In genomic region chr17:48438662-48439061, GRCh38 we compare ENCODE assay signal across 23 cellular contexts. TPM values are rescaled to one million over a fixed set of nuclear protein-coding genes. Genes with fewer than 3 reads are reported as not detected.
A peak's percentile ranks its signal among the peaks of the same experiment; 100 is the strongest.
DNase-seq lines count a peak whose midpoint lies in the region; ATAC-seq and TF ChIP-seq lines count a peak whose summit lies in the region.
"Had no signal": no experiment of that assay in that cellular context is flagged by ENCODE, and none has a peak within 500 bp of the region (broad histone marks: within the 10 kb centered on the region; RNA-seq: fewer than 3 reads in every experiment).

No MANE protein-coding gene starts in this region.

- H4K20me1 ChIP-seq in Loucy (ENCODE audit: insufficient read depth, low read length, poor library complexity, severe bottlenecking), result no peaks in the 10 kb centered on the region

- peaks cover 13% of the 10 kb centered on the region for H3F3A ChIP-seq in Loucy (ENCODE audit: low read depth)

- peaks cover 25% of the 10 kb centered on the region for H3K36me3 Mint-ChIP-seq in activated CD4-positive, alpha-beta T cell treated with anti-CD3 and anti-CD28 coated beads, Interleukin-2, amount 10 ng/mL, durations not matched to agents 7 days and 5 days (ENCODE audit: low read depth)
- no peaks in the 10 kb centered on the region for H3K36me3 Mint-ChIP-seq in activated naive CD8-positive, alpha-beta T cell
- H3K36me3 Mint-ChIP-seq in natural killer cell treated with Interleukin-12 subunit alpha and Interleukin-12 subunit beta and Interleukin-15 and Interleukin-18, amount 100 ng/mL, for 72 hours, result peaks cover 7% of the 10 kb centered on the region

- H3K27me3 ChIP-seq in Loucy (ENCODE audit: insufficient read depth, low read length, poor library complexity, severe bottlenecking), result no peaks in the 10 kb centered on the region
- H3K27me3 ChIP-seq: right lobe of liver, upper lobe of left lung had no signal

- ATAC-seq in natural killer cell treated with Interleukin-12 subunit alpha and Interleukin-12 subunit beta and Interleukin-15 and Interleukin-18, amount 100 ng/mL, for 72 hours, result no peak
- ATAC-seq in GM21576 (IDR thresholded peaks at IDR 0.05; ENCODE audit: unreplicated experiment), result no peak
- ATAC-seq: gastroesophageal sphincter, HepG2, left lung, mucosa of descending colon, right lobe of liver had no signal

- H3K4me3 ChIP-seq in Loucy (ENCODE audit: low read length, poor library complexity, severe bottlenecking), result no peak overlapping the region
- H3K4me3 ChIP-seq: coronary artery, gastroesophageal sphincter, left lung, mucosa of descending colon, PC-9, right lobe of liver, SJSA1, stomach, upper lobe of left lung had no signal

- H3K27me3 Mint-ChIP-seq in activated CD4-positive, alpha-beta T cell treated with anti-CD3 and anti-CD28 coated beads, Interleukin-2, amount 10 ng/mL, durations not matched to agents 7 days and 5 days, result no peaks in the 10 kb centered on the region
- no peaks in the 10 kb centered on the region for H3K27me3 Mint-ChIP-seq in activated naive CD8-positive, alpha-beta T cell
- H3K27me3 Mint-ChIP-seq in natural killer cell treated with Interleukin-12 subunit alpha and Interleukin-12 subunit beta and Interleukin-15 and Interleukin-18, amount 100 ng/mL, for 72 hours, result no peaks in the 10 kb centered on the region

- H2AFZ ChIP-seq in Loucy (ENCODE audit: low read length), result no peak overlapping the region
- H2AFZ ChIP-seq: PC-9 had no signal

- no peak for DNase-seq in activated CD4-positive, alpha-beta T cell treated with anti-CD3 and anti-CD28 coated beads, Interleukin-2, amount 10 ng/mL, durations not matched to agents 7 days and 5 days
- DNase-seq in activated CD4-positive, alpha-beta T cell treated with anti-CD3 and anti-CD28 coated beads, Interleukin-2, amount 50 U/mL, for 4 hours, result no peak
- no peak for DNase-seq in natural killer cell treated with Interleukin-12 subunit alpha and Interleukin-12 subunit beta and Interleukin-15 and Interleukin-18, amount 100 ng/mL, for 72 hours (ENCODE audit: low spot score)
- no peak for DNase-seq in mucosa of gallbladder (ENCODE audit: low spot score)
- no peak for DNase-seq in SW480 (ENCODE audit: low spot score)
- DNase-seq: activated gamma-delta T cell, HFFc6, left lung, mucosa of descending colon, NCI-H2081, NCI-H524 treated with DMSO at 0.1 percent for 48 hours, PC-9, right lobe of liver, stomach, upper lobe of left lung had no signal

- no peaks in the 10 kb centered on the region for H3K36me3 ChIP-seq in Loucy (ENCODE audit: insufficient read depth, low read length)
- H3K36me3 ChIP-seq: gastroesophageal sphincter, left lung, right lobe of liver, SJSA1, stomach, upper lobe of left lung had no signal

- H3K9me3 Mint-ChIP-seq in activated CD4-positive, alpha-beta T cell treated with anti-CD3 and anti-CD28 coated beads, Interleukin-2, amount 10 ng/mL, durations not matched to agents 7 days and 5 days, result peaks cover 13% of the 10 kb centered on the region
- peaks cover 7% of the 10 kb centered on the region for H3K9me3 Mint-ChIP-seq in activated naive CD8-positive, alpha-beta T cell (ENCODE audit: low read depth)
- peaks cover 13% of the 10 kb centered on the region for H3K9me3 Mint-ChIP-seq in natural killer cell treated with Interleukin-12 subunit alpha and Interleukin-12 subunit beta and Interleukin-15 and Interleukin-18, amount 100 ng/mL, for 72 hours
- H3K9me3 Mint-ChIP-seq: HFFc6 had no signal

- POLR2A ChIA-PET in activated CD4-positive, alpha-beta T cell treated with anti-CD3 and anti-CD28 coated beads, Interleukin-2, amount 10 ng/mL, durations not matched to agents 7 days and 5 days (lab: Charles Lee), result no interaction called here

- no peaks in the 10 kb centered on the region for H3K9me3 ChIP-seq in Loucy (ENCODE audit: insufficient read depth, low read depth, low read length)
- H3K9me3 ChIP-seq: gastroesophageal sphincter, left lung, mucosa of descending colon, right lobe of liver, SJSA1, stomach, upper lobe of left lung had no signal

- CTCF ChIA-PET in activated CD4-positive, alpha-beta T cell treated with anti-CD3 and anti-CD28 coated beads, Interleukin-2, amount 10 ng/mL, durations not matched to agents 7 days and 5 days (lab: Charles Lee), result interaction anchor here (1.2 to 4.4 kb wide), 3 partner anchors 13 to 36 kb away, joined by 3 to 18 read pairs (median 3); no protein-coding TSS in a partner anchor

- no peak for TF ChIP-seq CTCF in Loucy (conservative IDR thresholded peaks at IDR 0.05; ENCODE audit: low read length)

- peak overlapping the region; percentile 60 for H3K27ac Mint-ChIP-seq in activated CD4-positive, alpha-beta T cell treated with anti-CD3 and anti-CD28 coated beads, Interleukin-2, amount 10 ng/mL, durations not matched to agents 7 days and 5 days
- peak overlapping the region; percentile 79 for H3K27ac Mint-ChIP-seq in activated naive CD8-positive, alpha-beta T cell
- peak overlapping the region; percentile 81 to 89 for H3K27ac Mint-ChIP-seq in natural killer cell treated with Interleukin-12 subunit alpha and Interleukin-12 subunit beta and Interleukin-15 and Interleukin-18, amount 100 ng/mL, for 72 hours
- H3K27ac Mint-ChIP-seq: HFFc6 had no signal

- peaks cover 88% of the 10 kb centered on the region for H3K4me1 Mint-ChIP-seq in activated CD4-positive, alpha-beta T cell treated with anti-CD3 and anti-CD28 coated beads, Interleukin-2, amount 10 ng/mL, durations not matched to agents 7 days and 5 days
- peaks cover 85% of the 10 kb centered on the region for H3K4me1 Mint-ChIP-seq in activated naive CD8-positive, alpha-beta T cell (ENCODE audit: low read depth)
- peaks cover 68 to 73% of the 10 kb centered on the region in 2 donors for H3K4me1 Mint-ChIP-seq in natural killer cell treated with Interleukin-12 subunit alpha and Interleukin-12 subunit beta and Interleukin-15 and Interleukin-18, amount 100 ng/mL, for 72 hours (ENCODE audit: low read depth in 2 of 2)

- no peak overlapping the region for H3K4me3 Mint-ChIP-seq in activated CD4-positive, alpha-beta T cell treated with anti-CD3 and anti-CD28 coated beads, Interleukin-2, amount 10 ng/mL, durations not matched to agents 7 days and 5 days
- H3K4me3 Mint-ChIP-seq in activated naive CD8-positive, alpha-beta T cell, result peak overlapping the region; percentile 38
- peak overlapping the region; percentile 82 for H3K4me3 Mint-ChIP-seq in natural killer cell treated with Interleukin-12 subunit alpha and Interleukin-12 subunit beta and Interleukin-15 and Interleukin-18, amount 100 ng/mL, for 72 hours
- H3K4me3 Mint-ChIP-seq: HFFc6 had no signal

- no peaks in the 10 kb centered on the region for H3K79me2 ChIP-seq in Loucy (ENCODE audit: insufficient read depth, low read length)

- no peaks in the 10 kb centered on the region for H3K9me2 ChIP-seq in Loucy (replicated peaks; ENCODE audit: low read depth, low read length)

- H3K4me1 ChIP-seq in Loucy (ENCODE audit: insufficient read depth, low read length, poor library complexity, severe bottlenecking), result peaks cover 67% of the 10 kb centered on the region
- H3K4me1 ChIP-seq: gastroesophageal sphincter, left lung, right lobe of liver, SJSA1 had no signal

- H3K9ac ChIP-seq in Loucy (ENCODE audit: low read depth, low read length, poor library complexity, severe bottlenecking), result no peak overlapping the region

- peak overlapping the region; percentile 94 for H3K4me2 ChIP-seq in Loucy (ENCODE audit: low read depth, low read length, poor library complexity, severe bottlenecking)
- H3K4me2 ChIP-seq: PC-9 had no signal

RNA-seq across cellular contexts. Expression of gene SKAP1, which starts 8.6 kb away (rescaled TPM):
- total RNA-seq in activated CD4-positive, alpha-beta T cell treated with anti-CD3 and anti-CD28 coated beads, Interleukin-2, amount 10 ng/mL, durations not matched to agents 7 days and 5 days, result 100 to 1,000 TPM; 123 to 144 TPM
- 10 to 100 TPM; 40.9 to 44.9 TPM for total RNA-seq in natural killer cell treated with Interleukin-12 subunit alpha and Interleukin-12 subunit beta and Interleukin-15 and Interleukin-18, amount 100 ng/mL, for 72 hours
- total RNA-seq in mucosa of gallbladder, result 5.4 TPM
- total RNA-seq: HepG2, HFFc6, osteocyte had no signal
